ENCODE assay signal across 8 cellular contexts in genomic region chr6:165850434-165851019, GRCh38.
DNase-seq lines count a peak whose midpoint lies in the region; ATAC-seq and TF ChIP-seq lines count a peak whose summit lies in the region.

No MANE protein-coding gene starts in this region.

- no TSS peak for BruUV-seq in Caco-2 (replicated peaks; lab: Mats Ljungman, UMichigan)
- BruUV-seq in PC-9 (replicated peaks; lab: Mats Ljungman, UMichigan), result no TSS peak

- H3K9me2 ChIP-seq in PC-9 (ENCODE audit: insufficient read depth), result no peaks in the 10 kb centered on the region

- POLR2A ChIA-PET in Caco-2 (lab: Charles Lee) (no interaction called here), PC-9 (lab: Charles Lee; ENCODE audit: unreplicated experiment) (no interaction called here)

- no peaks in the 10 kb centered on the region for H3F3A ChIP-seq in PC-9 (ENCODE audit: insufficient read depth, low read depth)

- H3K9me3 Mint-ChIP-seq in Caco-2 (ENCODE audit: unreplicated experiment), result no peaks in the 10 kb centered on the region
- H3K9me3 Mint-ChIP-seq in activated T-helper 2 cell treated with anti-CD3 and anti-CD28 coated beads, Interferon-gamma antibody, Interleukin-2, Interleukin-4, amounts not matched to agents 10 μg/mL and 5 μg/mL and 100 μg/mL, durations not matched to agents 14 hours and 24 hours and 36 hours, result no peaks in the 10 kb centered on the region
- no peaks in the 10 kb centered on the region for H3K9me3 Mint-ChIP-seq in osteocyte (ENCODE audit: unreplicated experiment)

- H3K4me1 Mint-ChIP-seq in Caco-2 (ENCODE audit: low read depth, unreplicated experiment) (no peaks in the 10 kb centered on the region), osteocyte (ENCODE audit: unreplicated experiment) (no peaks in the 10 kb centered on the region)
- H3K4me1 Mint-ChIP-seq in activated T-helper 2 cell treated with anti-CD3 and anti-CD28 coated beads, Interferon-gamma antibody, Interleukin-2, Interleukin-4, amounts not matched to agents 10 μg/mL and 5 μg/mL and 100 μg/mL, durations not matched to agents 14 hours and 24 hours and 36 hours (ENCODE audit: low read depth), result peaks cover 18% of the 10 kb centered on the region

- DNase-seq in Caco-2 (peak; percentile 59 to 73), PC-9 (peak in 1 of 2 experiments; percentile 17), germinal center (ENCODE audit: low spot score) (peak; percentile 66), osteocyte (ENCODE audit: extremely low spot score, unreplicated experiment) (peak; percentile 87), upper lobe of left lung (peak; percentile 62 to 84)
- peak; percentile 37 for DNase-seq in activated T-helper 2 cell treated with anti-CD3 and anti-CD28 coated beads, Interferon-gamma antibody, Interleukin-2, Interleukin-4, amounts not matched to agents 10 μg/mL and 5 μg/mL and 100 μg/mL, durations not matched to agents 14 hours and 24 hours and 36 hours (ENCODE audit: low spot score)

- peak; percentile 78 to 96 for TF ChIP-seq CTCF in Caco-2 (IDR thresholded peaks at IDR 0.05; ENCODE audit: insufficient read depth in 1 of 2, low read depth in 1 of 2, low read length in 1 of 2, severe bottlenecking in 1 of 2, unreplicated experiment in 1 of 2)
- peak; percentile 91 for TF ChIP-seq CTCF in PC-9 (conservative IDR thresholded peaks at IDR 0.05)
- peak; percentile 99 for TF ChIP-seq CTCF in osteocyte (IDR thresholded peaks at IDR 0.05)
- TF ChIP-seq CTCF in upper lobe of left lung (IDR thresholded peaks at IDR 0.05), result peak; percentile 66 to 98 (median 86)

- H3K9me3 ChIP-seq in Caco-2 (no peaks in the 10 kb centered on the region), PC-9 (ENCODE audit: insufficient read depth, low read depth) (no peaks in the 10 kb centered on the region), upper lobe of left lung (no peaks in the 10 kb centered on the region)

- H3K4me3 Mint-ChIP-seq in Caco-2 (ENCODE audit: unreplicated experiment) (no peak overlapping the region), osteocyte (ENCODE audit: unreplicated experiment) (no peak overlapping the region)
- no peak overlapping the region for H3K4me3 Mint-ChIP-seq in activated T-helper 2 cell treated with anti-CD3 and anti-CD28 coated beads, Interferon-gamma antibody, Interleukin-2, Interleukin-4, amounts not matched to agents 10 μg/mL and 5 μg/mL and 100 μg/mL, durations not matched to agents 14 hours and 24 hours and 36 hours (ENCODE audit: low read depth)

- H3K27ac Mint-ChIP-seq in Caco-2 (ENCODE audit: unreplicated experiment) (no peak overlapping the region), osteocyte (ENCODE audit: unreplicated experiment) (no peak overlapping the region)
- no peak overlapping the region for H3K27ac Mint-ChIP-seq in activated T-helper 2 cell treated with anti-CD3 and anti-CD28 coated beads, Interferon-gamma antibody, Interleukin-2, Interleukin-4, amounts not matched to agents 10 μg/mL and 5 μg/mL and 100 μg/mL, durations not matched to agents 14 hours and 24 hours and 36 hours

- H3K27ac ChIP-seq in PC-9 (no peak overlapping the region), upper lobe of left lung (no peak overlapping the region)

- no peaks in the 10 kb centered on the region for H3K36me3 ChIP-seq in Caco-2 (ENCODE audit: control insufficient read depth, insufficient read depth, low read length)
- no peaks in the 10 kb centered on the region for H3K36me3 ChIP-seq in PC-9 (ENCODE audit: low read depth)
- H3K36me3 ChIP-seq in upper lobe of left lung, result no peaks in the 10 kb centered on the region

- 13% methylated on average over 9 of the region's 9 CpGs for WGBS in upper lobe of left lung, 2 donors

- intact Hi-C loops in Caco-2 (cut with micrococcal nuclease; ENCODE audit: unreplicated experiment) (loop anchor here (1.0 to 10.0 kb wide), 3 partner anchors 121 to 410 kb away; no protein-coding TSS in a partner anchor), PC-9 (cut with micrococcal nuclease; ENCODE audit: unreplicated experiment) (loop anchor here (1.0 kb wide), 1 partner anchor 410 kb away; no protein-coding TSS in a partner anchor)
- intact Hi-C loops in activated T-helper 2 cell treated with anti-CD3 and anti-CD28 coated beads, Interferon-gamma antibody, Interleukin-2, Interleukin-4, amounts not matched to agents 10 μg/mL and 5 μg/mL and 100 μg/mL, durations not matched to agents 14 hours and 24 hours and 36 hours (cut with micrococcal nuclease), result loop anchor here (2.0 to 5.0 kb wide), 2 partner anchors 122 to 188 kb away; partner anchors contain the start of gene PDE10A

- H3K27me3 Mint-ChIP-seq in Caco-2 (ENCODE audit: insufficient read depth, unreplicated experiment), result peaks cover 6% of the 10 kb centered on the region
- peaks cover 38% of the 10 kb centered on the region for H3K27me3 Mint-ChIP-seq in activated T-helper 2 cell treated with anti-CD3 and anti-CD28 coated beads, Interferon-gamma antibody, Interleukin-2, Interleukin-4, amounts not matched to agents 10 μg/mL and 5 μg/mL and 100 μg/mL, durations not matched to agents 14 hours and 24 hours and 36 hours (ENCODE audit: low read depth)
- peaks cover 14% of the 10 kb centered on the region for H3K27me3 Mint-ChIP-seq in osteocyte (ENCODE audit: unreplicated experiment)

- H3K79me2 ChIP-seq in PC-9 (ENCODE audit: low read depth), result no peaks in the 10 kb centered on the region

- no peak for TF ChIP-seq EP300 in upper lobe of left lung (IDR thresholded peaks at IDR 0.05)

- no peak for TF ChIP-seq POLR2A in upper lobe of left lung (IDR thresholded peaks at IDR 0.05)

- H3K4me1 ChIP-seq in Caco-2, result no peaks in the 10 kb centered on the region
- no peaks in the 10 kb centered on the region for H3K4me1 ChIP-seq in PC-9 (replicated peaks; ENCODE audit: insufficient read depth)
- peaks cover 4 to 10% (median 5%) of the 10 kb centered on the region in 4 donors for H3K4me1 ChIP-seq in upper lobe of left lung

- H3K27me3 ChIP-seq in Caco-2 (replicated peaks; ENCODE audit: control insufficient read depth, insufficient read depth, low read length), result no peaks in the 10 kb centered on the region
- H3K27me3 ChIP-seq in PC-9 (ENCODE audit: insufficient read depth, low read depth), result peaks cover 72% of the 10 kb centered on the region
- peaks cover 0 to 16% (median 6%) of the 10 kb centered on the region in 4 donors for H3K27me3 ChIP-seq in upper lobe of left lung

- H2AFZ ChIP-seq in PC-9, result no peak overlapping the region

- H3K4me2 ChIP-seq in PC-9, result no peak overlapping the region

- H3K36me3 Mint-ChIP-seq in Caco-2 (ENCODE audit: insufficient read depth, unreplicated experiment), result no peaks in the 10 kb centered on the region
- no peaks in the 10 kb centered on the region for H3K36me3 Mint-ChIP-seq in activated T-helper 2 cell treated with anti-CD3 and anti-CD28 coated beads, Interferon-gamma antibody, Interleukin-2, Interleukin-4, amounts not matched to agents 10 μg/mL and 5 μg/mL and 100 μg/mL, durations not matched to agents 14 hours and 24 hours and 36 hours (ENCODE audit: low read depth)
- no peaks in the 10 kb centered on the region for H3K36me3 Mint-ChIP-seq in osteocyte (ENCODE audit: unreplicated experiment)

- no peaks in the 10 kb centered on the region for H4K20me1 ChIP-seq in PC-9 (ENCODE audit: insufficient read depth)

- CTCF ChIA-PET in Caco-2 (lab: Charles Lee), result interaction anchor here (1.4 to 1.5 kb wide), 2 partner anchors 9 to 411 kb away, joined by 6 to 14 read pairs; no protein-coding TSS in a partner anchor
- CTCF ChIA-PET in PC-9 (lab: Charles Lee), result interaction anchor here (0.9 kb wide), 1 partner anchor 411 kb away, joined by 5 read pairs; no protein-coding TSS in a partner anchor

- peak; percentile 87 for ATAC-seq in GM19351 (IDR thresholded peaks at IDR 0.05; ENCODE audit: unreplicated experiment)
- ATAC-seq in HG03442 (IDR thresholded peaks at IDR 0.05; ENCODE audit: unreplicated experiment), result peak; percentile 81
- ATAC-seq in upper lobe of left lung (ENCODE audit: low FRiP score in 2 of 2), result peak; percentile 78 to 87

- H3K4me3 ChIP-seq in Caco-2 (ENCODE audit: low read depth, low read length) (no peak overlapping the region), PC-9 (no peak overlapping the region), upper lobe of left lung (no peak overlapping the region)
